26 cellular contexts compared by ENCODE assay signal in genomic region chr1:185686996-185687778, GRCh38.
"Had no signal": no experiment of that assay in that cellular context is flagged by ENCODE, and none has a peak within 500 bp of the region (broad histone marks: within the 10 kb centered on the region; RNA-seq: fewer than 3 reads in every experiment).

No MANE protein-coding gene starts in this region.

- ATAC-seq: effector memory CD8-positive, alpha-beta T cell; esophagus mucosa; gastrocnemius medialis; heart right ventricle; left cardiac atrium; left lung; left ventricle myocardium superior; lower lobe of right lung; mucosa of descending colon had no signal

- H3K27ac ChIP-seq: colonic mucosa, epithelial cell of prostate, esophagus squamous epithelium, gastrocnemius medialis, heart right ventricle, left lung, lower lobe of right lung had no signal

- H3K4me3 ChIP-seq: colonic mucosa, esophagus squamous epithelium, gastrocnemius medialis, heart right ventricle, left lung, lower lobe of right lung, mucosa of descending colon had no signal

- H3K36me3 ChIP-seq: colonic mucosa, esophagus squamous epithelium, gastrocnemius medialis, heart right ventricle, left lung, lower lobe of right lung had no signal

- DNase-seq: colonic mucosa; cortex of kidney; effector CD8-positive, alpha-beta T cell; effector memory CD8-positive, alpha-beta T cell; endodermal cell; erythroblast; esophagus squamous epithelium; foreskin fibroblast; foreskin melanocyte; gastrocnemius medialis; glutamatergic neuron; head of caudate nucleus; heart right ventricle; hippocampal formation; left cardiac atrium; left lung; left ventricle myocardium superior; lower lobe of right lung; mesenchymal stem cell; mucosa of descending colon; naive B cell had no signal

- H3K4me1 ChIP-seq: colonic mucosa, esophagus squamous epithelium, gastrocnemius medialis, heart right ventricle, left lung, lower lobe of right lung had no signal

- H3K9me3 ChIP-seq: colonic mucosa, esophagus squamous epithelium, gastrocnemius medialis, heart right ventricle, left lung, lower lobe of right lung, mucosa of descending colon had no signal

- FAIRE-seq: endometrium, islet of Langerhans, keratinocyte had no signal

- H3K27me3 ChIP-seq: colonic mucosa, esophagus squamous epithelium, gastrocnemius medialis, heart right ventricle, left lung had no signal
